ENCODE assay signal across 5 cellular contexts in genomic region chr7:65613644-65614289, GRCh38.
DNase-seq lines count a peak whose midpoint lies in the region; ATAC-seq and TF ChIP-seq lines count a peak whose summit lies in the region.
"Not testable (repeated sequence)": the region's sequence is repeated elsewhere in the genome, so short reads cannot be mapped to it uniquely, and the experiment has no call there.

No MANE protein-coding gene starts in this region.

- H2AFZ ChIP-seq in GM23338: peak overlapping the region; percentile 72; the same call in 1 of the 2 replicates
- H2AFZ ChIP-seq in neural progenitor cell (replicated peaks): peak overlapping the region; percentile 5

- H3K4me2 ChIP-seq in GM23338: 0 out of 2 replicates have a peak overlapping the region, but pooled peaks have one; percentile 21
- not testable (repeated sequence) for H3K4me2 ChIP-seq in neural progenitor cell

- not testable (repeated sequence) for H3K79me2 ChIP-seq in GM23338 (replicated peaks; ENCODE audit: insufficient read depth); neural progenitor cell (ENCODE audit: low read depth)

- TF ChIP-seq CTCF in GM23338 (conservative IDR thresholded peaks at IDR 0.05; ENCODE audit: low read depth in 2 of 2); WTC11 (IDR thresholded peaks at IDR 0.05); neural progenitor cell (IDR thresholded peaks at IDR 0.05): not testable (repeated sequence)

- not testable (repeated sequence) for H3K4me1 Mint-ChIP-seq in GM23338, WTC11, neural progenitor cell

- H3K9me3 Mint-ChIP-seq in GM23338, WTC11, neural progenitor cell: not testable (repeated sequence)

- H3K27me3 ChIP-seq in GM23338 (ENCODE audit: insufficient read depth): not testable (repeated sequence)
- peaks cover 24% of the 10 kb centered on the region for H3K27me3 ChIP-seq in neural progenitor cell

- not testable (repeated sequence) for H3K27ac Mint-ChIP-seq in GM23338, WTC11, neural progenitor cell

- DNase-seq in GM23338 (ENCODE audit: low spot score) (peak; percentile 35), globus pallidus (ENCODE audit: low spot score) (peak; percentile 2), kidney tubule cell (ENCODE audit: low spot score) (peak; percentile 13)
- not testable (repeated sequence) for DNase-seq in WTC11 (ENCODE audit: low spot score); neural progenitor cell (ENCODE audit: low spot score)

- H3K36me3 Mint-ChIP-seq in GM23338 (ENCODE audit: low read depth); WTC11; neural progenitor cell: not testable (repeated sequence)

- CTCF ChIA-PET in WTC11 (lab: Charles Lee): not testable (repeated sequence)

- not testable (repeated sequence) for H4K20me1 ChIP-seq in GM23338 (replicated peaks; ENCODE audit: insufficient read depth); neural progenitor cell (ENCODE audit: low read depth)

- POLR2A ChIA-PET in WTC11 (lab: Charles Lee): not testable (repeated sequence)

- not testable (repeated sequence) for H3K36me3 ChIP-seq in GM23338 (ENCODE audit: insufficient read depth); neural progenitor cell

- not testable (repeated sequence) for H3K27me3 Mint-ChIP-seq in GM23338 (ENCODE audit: insufficient read depth, low read depth, poor library complexity); WTC11 (ENCODE audit: low read depth); neural progenitor cell (ENCODE audit: insufficient read depth, low read depth)

- ATAC-seq in GM23338 (peak; percentile 74), WTC11 (peak; percentile 77)

- H3K4me3 Mint-ChIP-seq in GM23338, WTC11, neural progenitor cell: not testable (repeated sequence)

- not testable (repeated sequence) for H3F3A ChIP-seq in GM23338 (replicated peaks; ENCODE audit: low read depth); neural progenitor cell (ENCODE audit: low read depth)

- H3K9me2 ChIP-seq in GM23338 (ENCODE audit: insufficient read depth): not testable (repeated sequence)

- not testable (repeated sequence) for H3K9ac ChIP-seq in neural progenitor cell

- not testable (repeated sequence) for H3K9me3 ChIP-seq in neural progenitor cell (ENCODE audit: low read depth)

- H3K27ac ChIP-seq in GM23338 (ENCODE audit: low read depth); neural progenitor cell: not testable (repeated sequence)

- not testable (repeated sequence) for H3K4me3 ChIP-seq in GM23338, neural progenitor cell

- H3K4me1 ChIP-seq in GM23338 (ENCODE audit: insufficient read depth); neural progenitor cell: not testable (repeated sequence)
